2 cellular contexts compared by ENCODE assay signal in the genomic region with DNA sequence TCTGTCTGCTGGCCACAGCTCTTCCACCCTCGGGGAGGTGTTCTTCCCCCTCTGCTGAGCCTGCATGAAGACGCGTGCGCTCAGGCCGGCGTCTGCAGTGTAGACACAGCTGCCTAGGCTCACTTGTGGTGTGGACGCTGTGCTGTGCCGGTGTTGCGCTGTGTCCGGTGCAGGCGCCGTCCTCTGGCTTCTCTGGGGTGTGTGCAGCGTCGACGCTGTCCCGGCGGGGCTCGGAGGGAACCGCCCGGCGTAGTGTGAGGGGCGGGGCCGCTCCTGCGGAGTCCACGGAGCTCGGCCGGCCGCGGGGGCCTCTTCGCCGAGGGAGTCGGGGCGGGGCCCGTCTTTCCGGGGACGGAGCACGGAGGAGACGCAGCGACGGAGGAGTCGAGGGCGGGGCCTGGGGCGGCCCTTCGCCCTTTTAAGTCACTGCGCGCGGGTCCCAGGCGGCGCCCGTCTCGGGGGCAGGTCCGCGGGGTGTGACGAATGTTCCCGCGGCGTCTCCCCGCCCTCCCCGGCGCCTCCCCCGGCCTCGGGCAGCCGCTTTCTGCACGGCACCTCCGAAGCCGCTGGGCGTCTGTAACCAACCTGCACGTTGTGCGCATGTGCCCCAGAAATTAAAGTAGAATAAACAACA.
TF ChIP-seq lines count a peak whose summit lies in the region.

No MANE protein-coding gene starts in this region.

TF ChIP-seq in HEK293, 187 proteins besides CTCF, POLR2A, EP300 and RAD21 (continued from another document and continues in another):
- TF ChIP-seq HOXC10 (CRISPR knock-in tag; IDR thresholded peaks at IDR 0.05) (no peak), ZNF707 (tag by site-specific recombination; IDR thresholded peaks at IDR 0.05) (no peak), ZNF626 (tag by site-specific recombination; IDR thresholded peaks at IDR 0.05) (no peak), ZBTB48 (tag by site-specific recombination; IDR thresholded peaks at IDR 0.05) (no peak), ZNF324 (tag by site-specific recombination; IDR thresholded peaks at IDR 0.05) (no peak), ZNF416 (tag by site-specific recombination; IDR thresholded peaks at IDR 0.05) (no peak), SALL2 (tag by site-specific recombination; IDR thresholded peaks at IDR 0.05; ENCODE audit: borderline replicate concordance) (no peak), ZSCAN30 (tag by site-specific recombination; IDR thresholded peaks at IDR 0.05) (no peak), ZNF266 (tag by site-specific recombination; IDR thresholded peaks at IDR 0.05; ENCODE audit: low read depth) (no peak), ZNF548 (tag by site-specific recombination; IDR thresholded peaks at IDR 0.05) (no peak)
- TF ChIP-seq, protein P1, sequence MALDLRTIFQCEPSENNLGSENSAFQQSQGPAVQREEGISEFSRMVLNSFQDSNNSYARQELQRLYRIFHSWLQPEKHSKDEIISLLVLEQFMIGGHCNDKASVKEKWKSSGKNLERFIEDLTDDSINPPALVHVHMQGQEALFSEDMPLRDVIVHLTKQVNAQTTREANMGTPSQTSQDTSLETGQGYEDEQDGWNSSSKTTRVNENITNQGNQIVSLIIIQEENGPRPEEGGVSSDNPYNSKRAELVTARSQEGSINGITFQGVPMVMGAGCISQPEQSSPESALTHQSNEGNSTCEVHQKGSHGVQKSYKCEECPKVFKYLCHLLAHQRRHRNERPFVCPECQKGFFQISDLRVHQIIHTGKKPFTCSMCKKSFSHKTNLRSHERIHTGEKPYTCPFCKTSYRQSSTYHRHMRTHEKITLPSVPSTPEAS (tag by site-specific recombination; IDR thresholded peaks at IDR 0.05), result no peak
- TF ChIP-seq, protein P2, sequence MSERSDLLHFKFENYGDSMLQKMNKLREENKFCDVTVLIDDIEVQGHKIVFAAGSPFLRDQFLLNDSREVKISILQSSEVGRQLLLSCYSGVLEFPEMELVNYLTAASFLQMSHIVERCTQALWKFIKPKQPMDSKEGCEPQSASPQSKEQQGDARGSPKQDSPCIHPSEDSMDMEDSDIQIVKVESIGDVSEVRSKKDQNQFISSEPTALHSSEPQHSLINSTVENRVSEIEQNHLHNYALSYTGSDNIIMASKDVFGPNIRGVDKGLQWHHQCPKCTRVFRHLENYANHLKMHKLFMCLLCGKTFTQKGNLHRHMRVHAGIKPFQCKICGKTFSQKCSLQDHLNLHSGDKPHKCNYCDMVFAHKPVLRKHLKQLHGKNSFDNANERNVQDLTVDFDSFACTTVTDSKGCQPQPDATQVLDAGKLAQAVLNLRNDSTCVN (tag by site-specific recombination; optimal IDR thresholded peaks at IDR 0.05), result peak; percentile 88
- TF ChIP-seq, protein P3, sequence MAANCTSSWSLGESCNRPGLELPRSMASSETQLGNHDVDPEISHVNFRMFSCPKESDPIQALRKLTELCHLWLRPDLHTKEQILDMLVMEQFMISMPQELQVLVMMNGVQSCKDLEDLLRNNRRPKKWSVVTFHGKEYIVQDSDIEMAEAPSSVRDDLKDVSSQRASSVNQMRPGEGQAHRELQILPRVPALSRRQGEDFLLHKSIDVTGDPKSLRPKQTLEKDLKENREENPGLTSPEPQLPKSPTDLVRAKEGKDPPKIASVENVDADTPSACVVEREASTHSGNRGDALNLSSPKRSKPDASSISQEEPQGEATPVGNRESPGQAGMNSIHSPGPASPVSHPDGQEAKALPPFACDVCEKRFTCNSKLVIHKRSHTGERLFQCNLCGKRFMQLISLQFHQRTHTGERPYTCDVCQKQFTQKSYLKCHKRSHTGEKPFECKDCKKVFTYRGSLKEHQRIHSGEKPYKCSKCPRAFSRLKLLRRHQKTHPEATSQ (tag by site-specific recombination; IDR thresholded peaks at IDR 0.05), result no peak
- TF ChIP-seq, protein P4, sequence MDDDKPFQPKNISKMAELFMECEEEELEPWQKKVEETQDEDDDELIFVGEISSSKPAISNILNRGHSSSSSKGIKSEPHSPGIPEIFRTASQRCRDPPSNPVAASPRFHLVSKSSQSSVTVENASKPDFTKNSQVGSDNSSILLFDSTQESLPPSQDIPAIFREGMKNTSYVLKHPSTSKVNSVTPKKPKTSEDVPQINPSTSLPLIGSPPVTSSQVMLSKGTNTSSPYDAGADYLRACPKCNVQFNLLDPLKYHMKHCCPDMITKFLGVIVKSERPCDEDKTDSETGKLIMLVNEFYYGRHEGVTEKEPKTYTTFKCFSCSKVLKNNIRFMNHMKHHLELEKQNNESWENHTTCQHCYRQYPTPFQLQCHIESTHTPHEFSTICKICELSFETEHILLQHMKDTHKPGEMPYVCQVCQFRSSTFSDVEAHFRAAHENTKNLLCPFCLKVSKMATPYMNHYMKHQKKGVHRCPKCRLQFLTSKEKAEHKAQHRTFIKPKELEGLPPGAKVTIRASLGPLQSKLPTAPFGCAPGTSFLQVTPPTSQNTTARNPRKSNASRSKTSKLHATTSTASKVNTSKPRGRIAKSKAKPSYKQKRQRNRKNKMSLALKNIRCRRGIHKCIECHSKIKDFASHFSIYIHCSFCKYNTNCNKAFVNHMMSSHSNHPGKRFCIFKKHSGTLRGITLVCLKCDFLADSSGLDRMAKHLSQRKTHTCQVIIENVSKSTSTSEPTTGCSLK (tag by site-specific recombination; IDR thresholded peaks at IDR 0.05), result no peak

TF ChIP-seq in K562, 482 proteins besides CTCF, POLR2A, EP300 and RAD21 (continued from another document):
- TF ChIP-seq, protein P5, sequence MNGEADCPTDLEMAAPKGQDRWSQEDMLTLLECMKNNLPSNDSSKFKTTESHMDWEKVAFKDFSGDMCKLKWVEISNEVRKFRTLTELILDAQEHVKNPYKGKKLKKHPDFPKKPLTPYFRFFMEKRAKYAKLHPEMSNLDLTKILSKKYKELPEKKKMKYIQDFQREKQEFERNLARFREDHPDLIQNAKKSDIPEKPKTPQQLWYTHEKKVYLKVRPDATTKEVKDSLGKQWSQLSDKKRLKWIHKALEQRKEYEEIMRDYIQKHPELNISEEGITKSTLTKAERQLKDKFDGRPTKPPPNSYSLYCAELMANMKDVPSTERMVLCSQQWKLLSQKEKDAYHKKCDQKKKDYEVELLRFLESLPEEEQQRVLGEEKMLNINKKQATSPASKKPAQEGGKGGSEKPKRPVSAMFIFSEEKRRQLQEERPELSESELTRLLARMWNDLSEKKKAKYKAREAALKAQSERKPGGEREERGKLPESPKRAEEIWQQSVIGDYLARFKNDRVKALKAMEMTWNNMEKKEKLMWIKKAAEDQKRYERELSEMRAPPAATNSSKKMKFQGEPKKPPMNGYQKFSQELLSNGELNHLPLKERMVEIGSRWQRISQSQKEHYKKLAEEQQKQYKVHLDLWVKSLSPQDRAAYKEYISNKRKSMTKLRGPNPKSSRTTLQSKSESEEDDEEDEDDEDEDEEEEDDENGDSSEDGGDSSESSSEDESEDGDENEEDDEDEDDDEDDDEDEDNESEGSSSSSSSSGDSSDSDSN (IDR thresholded peaks at IDR 0.05; ENCODE audit: borderline replicate concordance in 1 of 2, low read depth in 2 of 2, low read length in 2 of 2), result 0 out of 4 replicates have a peak, but pooled peaks have one; percentile 33 to 61
- TF ChIP-seq, protein P6, sequence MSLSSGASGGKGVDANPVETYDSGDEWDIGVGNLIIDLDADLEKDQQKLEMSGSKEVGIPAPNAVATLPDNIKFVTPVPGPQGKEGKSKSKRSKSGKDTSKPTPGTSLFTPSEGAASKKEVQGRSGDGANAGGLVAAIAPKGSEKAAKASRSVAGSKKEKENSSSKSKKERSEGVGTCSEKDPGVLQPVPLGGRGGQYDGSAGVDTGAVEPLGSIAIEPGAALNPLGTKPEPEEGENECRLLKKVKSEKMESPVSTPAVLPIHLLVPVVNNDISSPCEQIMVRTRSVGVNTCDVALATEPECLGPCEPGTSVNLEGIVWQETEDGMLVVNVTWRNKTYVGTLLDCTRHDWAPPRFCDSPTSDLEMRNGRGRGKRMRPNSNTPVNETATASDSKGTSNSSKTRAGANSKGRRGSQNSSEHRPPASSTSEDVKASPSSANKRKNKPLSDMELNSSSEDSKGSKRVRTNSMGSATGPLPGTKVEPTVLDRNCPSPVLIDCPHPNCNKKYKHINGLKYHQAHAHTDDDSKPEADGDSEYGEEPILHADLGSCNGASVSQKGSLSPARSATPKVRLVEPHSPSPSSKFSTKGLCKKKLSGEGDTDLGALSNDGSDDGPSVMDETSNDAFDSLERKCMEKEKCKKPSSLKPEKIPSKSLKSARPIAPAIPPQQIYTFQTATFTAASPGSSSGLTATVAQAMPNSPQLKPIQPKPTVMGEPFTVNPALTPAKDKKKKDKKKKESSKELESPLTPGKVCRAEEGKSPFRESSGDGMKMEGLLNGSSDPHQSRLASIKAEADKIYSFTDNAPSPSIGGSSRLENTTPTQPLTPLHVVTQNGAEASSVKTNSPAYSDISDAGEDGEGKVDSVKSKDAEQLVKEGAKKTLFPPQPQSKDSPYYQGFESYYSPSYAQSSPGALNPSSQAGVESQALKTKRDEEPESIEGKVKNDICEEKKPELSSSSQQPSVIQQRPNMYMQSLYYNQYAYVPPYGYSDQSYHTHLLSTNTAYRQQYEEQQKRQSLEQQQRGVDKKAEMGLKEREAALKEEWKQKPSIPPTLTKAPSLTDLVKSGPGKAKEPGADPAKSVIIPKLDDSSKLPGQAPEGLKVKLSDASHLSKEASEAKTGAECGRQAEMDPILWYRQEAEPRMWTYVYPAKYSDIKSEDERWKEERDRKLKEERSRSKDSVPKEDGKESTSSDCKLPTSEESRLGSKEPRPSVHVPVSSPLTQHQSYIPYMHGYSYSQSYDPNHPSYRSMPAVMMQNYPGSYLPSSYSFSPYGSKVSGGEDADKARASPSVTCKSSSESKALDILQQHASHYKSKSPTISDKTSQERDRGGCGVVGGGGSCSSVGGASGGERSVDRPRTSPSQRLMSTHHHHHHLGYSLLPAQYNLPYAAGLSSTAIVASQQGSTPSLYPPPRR (CRISPR knock-in tag; IDR thresholded peaks at IDR 0.05; ENCODE audit: borderline replicate concordance), result 0 out of 2 replicates have a peak, but pooled peaks have one; percentile 39
- TF ChIP-seq ZFX (CRISPR knock-in tag; IDR thresholded peaks at IDR 0.05), result no peak
- TF ChIP-seq KLF1 (tag; IDR thresholded peaks at IDR 0.05), result 0 out of 2 replicates have a peak, but pooled peaks have one; percentile 15
- TF ChIP-seq MAZ (CRISPR knock-in tag; conservative IDR thresholded peaks at IDR 0.05 in 1 of 2, IDR thresholded peaks at IDR 0.05 in 1 of 2), result peak; percentile 88 to 98
- TF ChIP-seq NRF1 (conservative IDR thresholded peaks at IDR 0.05 in 1 of 2, IDR thresholded peaks at IDR 0.05 in 1 of 2), result peak; percentile 83 to 85
